1 cellular context compared by ENCODE assay signal in the genomic region with DNA sequence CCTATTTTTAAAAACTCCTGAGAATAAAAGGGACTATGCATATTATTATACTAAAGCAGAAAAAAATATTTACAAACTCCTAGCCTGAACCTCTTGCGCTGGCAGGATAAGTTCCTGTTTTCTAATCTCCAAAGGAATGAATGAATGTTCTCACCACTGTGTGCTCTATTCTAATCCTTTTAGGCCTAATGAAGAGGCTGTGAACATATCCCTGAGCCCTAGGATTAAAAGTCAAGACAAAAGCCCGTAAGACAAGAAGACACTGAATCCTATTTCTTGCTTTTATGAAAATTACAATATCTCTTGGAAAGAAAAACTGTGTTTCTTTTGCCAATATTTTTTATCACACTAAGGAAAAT.
TF ChIP-seq lines count a peak whose summit lies in the region.

No MANE protein-coding gene starts in this region.

TF ChIP-seq in HepG2, 621 proteins besides CTCF, POLR2A, EP300 and RAD21 (continued from another document):
- TF ChIP-seq, protein P1, sequence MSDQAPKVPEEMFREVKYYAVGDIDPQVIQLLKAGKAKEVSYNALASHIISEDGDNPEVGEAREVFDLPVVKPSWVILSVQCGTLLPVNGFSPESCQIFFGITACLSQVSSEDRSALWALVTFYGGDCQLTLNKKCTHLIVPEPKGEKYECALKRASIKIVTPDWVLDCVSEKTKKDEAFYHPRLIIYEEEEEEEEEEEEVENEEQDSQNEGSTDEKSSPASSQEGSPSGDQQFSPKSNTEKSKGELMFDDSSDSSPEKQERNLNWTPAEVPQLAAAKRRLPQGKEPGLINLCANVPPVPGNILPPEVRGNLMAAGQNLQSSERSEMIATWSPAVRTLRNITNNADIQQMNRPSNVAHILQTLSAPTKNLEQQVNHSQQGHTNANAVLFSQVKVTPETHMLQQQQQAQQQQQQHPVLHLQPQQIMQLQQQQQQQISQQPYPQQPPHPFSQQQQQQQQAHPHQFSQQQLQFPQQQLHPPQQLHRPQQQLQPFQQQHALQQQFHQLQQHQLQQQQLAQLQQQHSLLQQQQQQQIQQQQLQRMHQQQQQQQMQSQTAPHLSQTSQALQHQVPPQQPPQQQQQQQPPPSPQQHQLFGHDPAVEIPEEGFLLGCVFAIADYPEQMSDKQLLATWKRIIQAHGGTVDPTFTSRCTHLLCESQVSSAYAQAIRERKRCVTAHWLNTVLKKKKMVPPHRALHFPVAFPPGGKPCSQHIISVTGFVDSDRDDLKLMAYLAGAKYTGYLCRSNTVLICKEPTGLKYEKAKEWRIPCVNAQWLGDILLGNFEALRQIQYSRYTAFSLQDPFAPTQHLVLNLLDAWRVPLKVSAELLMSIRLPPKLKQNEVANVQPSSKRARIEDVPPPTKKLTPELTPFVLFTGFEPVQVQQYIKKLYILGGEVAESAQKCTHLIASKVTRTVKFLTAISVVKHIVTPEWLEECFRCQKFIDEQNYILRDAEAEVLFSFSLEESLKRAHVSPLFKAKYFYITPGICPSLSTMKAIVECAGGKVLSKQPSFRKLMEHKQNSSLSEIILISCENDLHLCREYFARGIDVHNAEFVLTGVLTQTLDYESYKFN (CRISPR knock-in tag; conservative IDR thresholded peaks at IDR 0.05), result 0 out of 2 replicates have a peak, but pooled peaks have one; percentile 3
